In the genomic region with DNA sequence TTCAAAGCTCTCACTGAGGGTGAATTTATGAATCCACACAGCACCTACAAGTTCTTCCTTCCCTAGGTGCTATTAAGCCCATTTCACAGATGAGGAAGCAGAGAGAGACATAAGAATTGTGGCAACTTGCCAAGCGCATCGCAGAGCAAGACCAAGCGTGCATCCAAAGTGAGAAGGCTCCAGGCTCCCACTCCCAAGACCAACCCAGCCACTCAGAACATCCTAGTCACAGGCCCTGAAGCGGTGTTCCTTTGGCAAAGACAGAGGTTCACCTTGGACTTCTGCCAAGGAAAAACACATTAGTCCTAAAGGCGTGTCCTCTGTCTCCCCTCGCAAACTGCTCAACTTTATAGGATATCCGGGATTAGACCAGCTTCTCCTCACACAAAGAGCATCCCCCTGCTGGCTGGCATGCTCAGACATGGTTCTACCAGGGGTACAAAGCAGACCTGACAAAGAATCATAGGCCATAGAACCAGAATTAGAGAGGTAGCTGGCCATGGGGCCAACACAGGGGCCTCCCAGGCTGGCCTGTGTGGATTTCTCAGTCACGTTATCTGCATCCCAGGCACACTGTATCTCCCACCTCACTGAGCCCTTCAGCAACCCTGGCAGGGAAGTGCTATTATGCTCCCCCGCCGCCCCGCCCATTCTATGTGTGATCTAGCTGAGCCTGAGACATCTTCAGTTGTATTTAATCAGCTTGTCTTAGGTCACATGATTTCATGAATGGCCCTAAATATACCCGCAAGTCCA, we compare ENCODE assay signal across 1 cellular context.
A peak's percentile ranks its signal among the peaks of the same experiment; 100 is the strongest.
TF ChIP-seq lines count a peak whose summit lies in the region.

No MANE protein-coding gene starts in this region.

TF ChIP-seq in K562, 482 proteins besides CTCF, POLR2A, EP300 and RAD21 (continued from another document and continues in another):
- TF ChIP-seq PREB (CRISPR knock-in tag; IDR thresholded peaks at IDR 0.05) (no peak), ZNF133 (CRISPR knock-in tag; IDR thresholded peaks at IDR 0.05) (no peak), E2F6 (IDR thresholded peaks at IDR 0.05; ENCODE audit: borderline replicate concordance in 1 of 2, extremely low read depth in 1 of 2, insufficient read depth in 1 of 2, insufficient read length in 1 of 2, low read depth in 1 of 2, low read length in 1 of 2, poor library complexity in 1 of 2, severe bottlenecking in 1 of 2) (no peak), E2F8 (IDR thresholded peaks at IDR 0.05; ENCODE audit: low read depth, partially characterized antibody) (no peak), CTBP1 (IDR thresholded peaks at IDR 0.05; ENCODE audit: borderline replicate concordance) (peak; percentile 56; the same call in 1 of the 2 replicates), KDM5B (IDR thresholded peaks at IDR 0.05; ENCODE audit: insufficient replicate concordance, low read depth, low read length) (no peak), ZNF668 (CRISPR knock-in tag; IDR thresholded peaks at IDR 0.05) (no peak), POLR2AphosphoS5 (IDR thresholded peaks at IDR 0.05; ENCODE audit: control insufficient read depth, insufficient read depth, low read depth, low read length) (no peak), POLR2G (IDR thresholded peaks at IDR 0.05; ENCODE audit: low read depth, low read length) (no peak), BCOR (IDR thresholded peaks at IDR 0.05) (peak; percentile 85; the same call in 1 of the 2 replicates), CREB3 (tag; conservative IDR thresholded peaks at IDR 0.05; ENCODE audit: low read depth) (no peak), ESRRB (CRISPR knock-in tag; IDR thresholded peaks at IDR 0.05; ENCODE audit: borderline replicate concordance) (no peak), MAX (CRISPR knock-in tag; IDR thresholded peaks at IDR 0.05) (no peak), CHD7 (IDR thresholded peaks at IDR 0.05; ENCODE audit: low read depth, low read length) (no peak), HEY1 (CRISPR knock-in tag; IDR thresholded peaks at IDR 0.05; ENCODE audit: borderline replicate concordance) (no peak), MEIS2 (IDR thresholded peaks at IDR 0.05; ENCODE audit: partially characterized antibody) (no peak), POLR2AphosphoS2 (IDR thresholded peaks at IDR 0.05; ENCODE audit: low read length) (no peak), PHB2 (IDR thresholded peaks at IDR 0.05; ENCODE audit: low read depth) (no peak), CHD1 (IDR thresholded peaks at IDR 0.05; ENCODE audit: low read length) (no peak)
- TF ChIP-seq, protein P1, sequence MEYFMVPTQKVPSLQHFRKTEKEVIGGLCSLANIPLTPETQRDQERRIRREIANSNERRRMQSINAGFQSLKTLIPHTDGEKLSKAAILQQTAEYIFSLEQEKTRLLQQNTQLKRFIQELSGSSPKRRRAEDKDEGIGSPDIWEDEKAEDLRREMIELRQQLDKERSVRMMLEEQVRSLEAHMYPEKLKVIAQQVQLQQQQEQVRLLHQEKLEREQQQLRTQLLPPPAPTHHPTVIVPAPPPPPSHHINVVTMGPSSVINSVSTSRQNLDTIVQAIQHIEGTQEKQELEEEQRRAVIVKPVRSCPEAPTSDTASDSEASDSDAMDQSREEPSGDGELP (CRISPR knock-in tag; IDR thresholded peaks at IDR 0.05; ENCODE audit: borderline replicate concordance): no peak
- TF ChIP-seq, protein P2, sequence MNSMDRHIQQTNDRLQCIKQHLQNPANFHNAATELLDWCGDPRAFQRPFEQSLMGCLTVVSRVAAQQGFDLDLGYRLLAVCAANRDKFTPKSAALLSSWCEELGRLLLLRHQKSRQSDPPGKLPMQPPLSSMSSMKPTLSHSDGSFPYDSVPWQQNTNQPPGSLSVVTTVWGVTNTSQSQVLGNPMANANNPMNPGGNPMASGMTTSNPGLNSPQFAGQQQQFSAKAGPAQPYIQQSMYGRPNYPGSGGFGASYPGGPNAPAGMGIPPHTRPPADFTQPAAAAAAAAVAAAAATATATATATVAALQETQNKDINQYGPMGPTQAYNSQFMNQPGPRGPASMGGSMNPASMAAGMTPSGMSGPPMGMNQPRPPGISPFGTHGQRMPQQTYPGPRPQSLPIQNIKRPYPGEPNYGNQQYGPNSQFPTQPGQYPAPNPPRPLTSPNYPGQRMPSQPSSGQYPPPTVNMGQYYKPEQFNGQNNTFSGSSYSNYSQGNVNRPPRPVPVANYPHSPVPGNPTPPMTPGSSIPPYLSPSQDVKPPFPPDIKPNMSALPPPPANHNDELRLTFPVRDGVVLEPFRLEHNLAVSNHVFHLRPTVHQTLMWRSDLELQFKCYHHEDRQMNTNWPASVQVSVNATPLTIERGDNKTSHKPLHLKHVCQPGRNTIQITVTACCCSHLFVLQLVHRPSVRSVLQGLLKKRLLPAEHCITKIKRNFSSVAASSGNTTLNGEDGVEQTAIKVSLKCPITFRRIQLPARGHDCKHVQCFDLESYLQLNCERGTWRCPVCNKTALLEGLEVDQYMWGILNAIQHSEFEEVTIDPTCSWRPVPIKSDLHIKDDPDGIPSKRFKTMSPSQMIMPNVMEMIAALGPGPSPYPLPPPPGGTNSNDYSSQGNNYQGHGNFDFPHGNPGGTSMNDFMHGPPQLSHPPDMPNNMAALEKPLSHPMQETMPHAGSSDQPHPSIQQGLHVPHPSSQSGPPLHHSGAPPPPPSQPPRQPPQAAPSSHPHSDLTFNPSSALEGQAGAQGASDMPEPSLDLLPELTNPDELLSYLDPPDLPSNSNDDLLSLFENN (IDR thresholded peaks at IDR 0.05; ENCODE audit: low read depth in 2 of 2, low read length in 2 of 2): no peak
- TF ChIP-seq, protein P3, sequence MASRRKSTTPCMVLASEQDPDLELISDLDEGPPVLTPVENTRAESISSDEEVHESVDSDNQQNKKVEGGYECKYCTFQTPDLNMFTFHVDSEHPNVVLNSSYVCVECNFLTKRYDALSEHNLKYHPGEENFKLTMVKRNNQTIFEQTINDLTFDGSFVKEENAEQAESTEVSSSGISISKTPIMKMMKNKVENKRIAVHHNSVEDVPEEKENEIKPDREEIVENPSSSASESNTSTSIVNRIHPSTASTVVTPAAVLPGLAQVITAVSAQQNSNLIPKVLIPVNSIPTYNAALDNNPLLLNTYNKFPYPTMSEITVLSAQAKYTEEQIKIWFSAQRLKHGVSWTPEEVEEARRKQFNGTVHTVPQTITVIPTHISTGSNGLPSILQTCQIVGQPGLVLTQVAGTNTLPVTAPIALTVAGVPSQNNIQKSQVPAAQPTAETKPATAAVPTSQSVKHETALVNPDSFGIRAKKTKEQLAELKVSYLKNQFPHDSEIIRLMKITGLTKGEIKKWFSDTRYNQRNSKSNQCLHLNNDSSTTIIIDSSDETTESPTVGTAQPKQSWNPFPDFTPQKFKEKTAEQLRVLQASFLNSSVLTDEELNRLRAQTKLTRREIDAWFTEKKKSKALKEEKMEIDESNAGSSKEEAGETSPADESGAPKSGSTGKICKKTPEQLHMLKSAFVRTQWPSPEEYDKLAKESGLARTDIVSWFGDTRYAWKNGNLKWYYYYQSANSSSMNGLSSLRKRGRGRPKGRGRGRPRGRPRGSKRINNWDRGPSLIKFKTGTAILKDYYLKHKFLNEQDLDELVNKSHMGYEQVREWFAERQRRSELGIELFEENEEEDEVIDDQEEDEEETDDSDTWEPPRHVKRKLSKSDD (conservative IDR thresholded peaks at IDR 0.05; ENCODE audit: low read length): no peak
